Comparison of ENCODE assay signal across 1 cellular context in the genomic region with DNA sequence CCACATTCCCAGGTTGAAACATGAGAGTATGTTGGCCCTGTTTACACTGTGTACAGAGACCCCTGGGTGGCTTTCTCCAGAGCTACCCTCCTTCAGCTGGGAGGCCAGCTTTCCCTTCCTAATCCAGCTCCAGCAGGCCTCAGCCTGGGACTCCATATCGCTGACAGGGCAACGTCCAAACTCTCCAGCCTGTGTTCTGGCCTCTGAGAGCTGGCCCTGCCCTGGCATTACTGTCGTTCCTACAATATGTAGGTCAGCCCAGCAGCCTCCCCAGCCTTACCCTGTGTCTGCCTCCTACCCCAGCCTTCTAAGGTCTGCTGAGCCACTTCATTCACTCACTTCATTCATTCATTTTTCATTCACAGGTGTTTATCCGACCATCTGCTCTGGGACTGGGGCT.
TF ChIP-seq lines count a peak whose summit lies in the region.

No MANE protein-coding gene starts in this region.

TF ChIP-seq in HepG2, 621 proteins besides CTCF, POLR2A, EP300 and RAD21 (continues in another document):
- TF ChIP-seq ZNF660 (CRISPR knock-in tag; IDR thresholded peaks at IDR 0.05; ENCODE audit: borderline replicate concordance, low read depth): no peak
- TF ChIP-seq, protein P1, sequence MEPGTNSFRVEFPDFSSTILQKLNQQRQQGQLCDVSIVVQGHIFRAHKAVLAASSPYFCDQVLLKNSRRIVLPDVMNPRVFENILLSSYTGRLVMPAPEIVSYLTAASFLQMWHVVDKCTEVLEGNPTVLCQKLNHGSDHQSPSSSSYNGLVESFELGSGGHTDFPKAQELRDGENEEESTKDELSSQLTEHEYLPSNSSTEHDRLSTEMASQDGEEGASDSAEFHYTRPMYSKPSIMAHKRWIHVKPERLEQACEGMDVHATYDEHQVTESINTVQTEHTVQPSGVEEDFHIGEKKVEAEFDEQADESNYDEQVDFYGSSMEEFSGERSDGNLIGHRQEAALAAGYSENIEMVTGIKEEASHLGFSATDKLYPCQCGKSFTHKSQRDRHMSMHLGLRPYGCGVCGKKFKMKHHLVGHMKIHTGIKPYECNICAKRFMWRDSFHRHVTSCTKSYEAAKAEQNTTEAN (CRISPR knock-in tag; conservative IDR thresholded peaks at IDR 0.05): no peak
- TF ChIP-seq, protein P2, sequence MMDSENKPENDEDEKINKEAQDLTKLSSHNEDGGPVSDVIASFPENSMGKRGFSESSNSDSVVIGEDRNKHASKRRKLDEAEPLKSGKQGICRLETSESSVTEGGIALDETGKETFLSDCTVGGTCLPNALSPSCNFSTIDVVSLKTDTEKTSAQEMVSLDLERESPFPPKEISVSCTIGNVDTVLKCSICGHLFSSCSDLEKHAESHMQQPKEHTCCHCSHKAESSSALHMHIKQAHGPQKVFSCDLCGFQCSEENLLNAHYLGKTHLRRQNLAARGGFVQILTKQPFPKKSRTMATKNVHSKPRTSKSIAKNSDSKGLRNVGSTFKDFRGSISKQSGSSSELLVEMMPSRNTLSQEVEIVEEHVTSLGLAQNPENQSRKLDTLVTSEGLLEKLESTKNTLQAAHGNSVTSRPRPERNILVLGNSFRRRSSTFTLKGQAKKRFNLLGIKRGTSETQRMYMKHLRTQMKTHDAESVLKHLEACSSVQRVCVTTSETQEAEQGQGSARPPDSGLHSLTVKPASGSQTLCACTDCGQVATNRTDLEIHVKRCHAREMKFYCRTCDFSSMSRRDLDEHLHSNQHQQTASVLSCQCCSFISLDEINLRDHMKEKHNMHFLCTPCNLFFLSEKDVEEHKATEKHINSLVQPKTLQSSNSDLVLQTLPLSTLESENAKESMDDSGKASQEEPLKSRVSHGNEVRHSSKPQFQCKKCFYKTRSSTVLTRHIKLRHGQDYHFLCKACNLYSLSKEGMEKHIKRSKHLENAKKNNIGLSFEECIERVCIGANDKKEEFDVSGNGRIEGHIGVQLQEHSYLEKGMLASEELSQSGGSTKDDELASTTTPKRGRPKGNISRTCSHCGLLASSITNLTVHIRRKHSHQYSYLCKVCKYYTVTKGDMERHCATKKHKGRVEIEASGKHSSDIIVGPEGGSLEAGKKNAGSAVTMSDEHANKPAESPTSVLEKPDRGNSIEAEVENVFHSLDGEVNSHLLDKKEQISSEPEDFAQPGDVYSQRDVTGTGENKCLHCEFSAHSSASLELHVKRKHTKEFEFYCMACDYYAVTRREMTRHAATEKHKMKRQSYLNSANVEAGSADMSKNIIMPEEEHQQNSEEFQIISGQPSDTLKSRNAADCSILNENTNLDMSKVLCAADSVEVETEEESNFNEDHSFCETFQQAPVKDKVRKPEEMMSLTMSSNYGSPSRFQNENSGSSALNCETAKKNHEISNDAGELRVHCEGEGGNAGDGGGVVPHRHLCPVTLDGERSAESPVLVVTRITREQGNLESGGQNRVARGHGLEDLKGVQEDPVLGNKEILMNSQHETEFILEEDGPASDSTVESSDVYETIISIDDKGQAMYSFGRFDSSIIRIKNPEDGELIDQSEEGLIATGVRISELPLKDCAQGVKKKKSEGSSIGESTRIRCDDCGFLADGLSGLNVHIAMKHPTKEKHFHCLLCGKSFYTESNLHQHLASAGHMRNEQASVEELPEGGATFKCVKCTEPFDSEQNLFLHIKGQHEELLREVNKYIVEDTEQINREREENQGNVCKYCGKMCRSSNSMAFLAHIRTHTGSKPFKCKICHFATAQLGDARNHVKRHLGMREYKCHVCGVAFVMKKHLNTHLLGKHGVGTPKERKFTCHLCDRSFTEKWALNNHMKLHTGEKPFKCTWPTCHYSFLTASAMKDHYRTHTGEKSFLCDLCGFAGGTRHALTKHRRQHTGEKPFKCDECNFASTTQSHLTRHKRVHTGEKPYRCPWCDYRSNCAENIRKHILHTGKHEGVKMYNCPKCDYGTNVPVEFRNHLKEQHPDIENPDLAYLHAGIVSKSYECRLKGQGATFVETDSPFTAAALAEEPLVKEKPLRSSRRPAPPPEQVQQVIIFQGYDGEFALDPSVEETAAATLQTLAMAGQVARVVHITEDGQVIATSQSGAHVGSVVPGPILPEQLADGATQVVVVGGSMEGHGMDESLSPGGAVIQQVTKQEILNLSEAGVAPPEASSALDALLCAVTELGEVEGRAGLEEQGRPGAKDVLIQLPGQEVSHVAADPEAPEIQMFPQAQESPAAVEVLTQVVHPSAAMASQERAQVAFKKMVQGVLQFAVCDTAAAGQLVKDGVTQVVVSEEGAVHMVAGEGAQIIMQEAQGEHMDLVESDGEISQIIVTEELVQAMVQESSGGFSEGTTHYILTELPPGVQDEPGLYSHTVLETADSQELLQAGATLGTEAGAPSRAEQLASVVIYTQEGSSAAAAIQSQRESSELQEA (CRISPR knock-in tag; IDR thresholded peaks at IDR 0.05; ENCODE audit: not compliant biosample characterization): no peak
- TF ChIP-seq BRCA1 (CRISPR knock-in tag; IDR thresholded peaks at IDR 0.05): no peak
- TF ChIP-seq ZNF121 (CRISPR knock-in tag; IDR thresholded peaks at IDR 0.05): 0 out of 2 replicates have a peak, but pooled peaks have one; percentile 45
- no peak for TF ChIP-seq TBP (CRISPR knock-in tag; IDR thresholded peaks at IDR 0.05)
- TF ChIP-seq, protein P3, sequence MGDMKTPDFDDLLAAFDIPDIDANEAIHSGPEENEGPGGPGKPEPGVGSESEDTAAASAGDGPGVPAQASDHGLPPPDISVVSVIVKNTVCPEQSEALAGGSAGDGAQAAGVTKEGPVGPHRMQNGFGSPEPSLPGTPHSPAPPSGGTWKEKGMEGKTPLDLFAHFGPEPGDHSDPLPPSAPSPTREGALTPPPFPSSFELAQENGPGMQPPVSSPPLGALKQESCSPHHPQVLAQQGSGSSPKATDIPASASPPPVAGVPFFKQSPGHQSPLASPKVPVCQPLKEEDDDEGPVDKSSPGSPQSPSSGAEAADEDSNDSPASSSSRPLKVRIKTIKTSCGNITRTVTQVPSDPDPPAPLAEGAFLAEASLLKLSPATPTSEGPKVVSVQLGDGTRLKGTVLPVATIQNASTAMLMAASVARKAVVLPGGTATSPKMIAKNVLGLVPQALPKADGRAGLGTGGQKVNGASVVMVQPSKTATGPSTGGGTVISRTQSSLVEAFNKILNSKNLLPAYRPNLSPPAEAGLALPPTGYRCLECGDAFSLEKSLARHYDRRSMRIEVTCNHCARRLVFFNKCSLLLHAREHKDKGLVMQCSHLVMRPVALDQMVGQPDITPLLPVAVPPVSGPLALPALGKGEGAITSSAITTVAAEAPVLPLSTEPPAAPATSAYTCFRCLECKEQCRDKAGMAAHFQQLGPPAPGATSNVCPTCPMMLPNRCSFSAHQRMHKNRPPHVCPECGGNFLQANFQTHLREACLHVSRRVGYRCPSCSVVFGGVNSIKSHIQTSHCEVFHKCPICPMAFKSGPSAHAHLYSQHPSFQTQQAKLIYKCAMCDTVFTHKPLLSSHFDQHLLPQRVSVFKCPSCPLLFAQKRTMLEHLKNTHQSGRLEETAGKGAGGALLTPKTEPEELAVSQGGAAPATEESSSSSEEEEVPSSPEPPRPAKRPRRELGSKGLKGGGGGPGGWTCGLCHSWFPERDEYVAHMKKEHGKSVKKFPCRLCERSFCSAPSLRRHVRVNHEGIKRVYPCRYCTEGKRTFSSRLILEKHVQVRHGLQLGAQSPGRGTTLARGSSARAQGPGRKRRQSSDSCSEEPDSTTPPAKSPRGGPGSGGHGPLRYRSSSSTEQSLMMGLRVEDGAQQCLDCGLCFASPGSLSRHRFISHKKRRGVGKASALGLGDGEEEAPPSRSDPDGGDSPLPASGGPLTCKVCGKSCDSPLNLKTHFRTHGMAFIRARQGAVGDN (CRISPR knock-in tag; IDR thresholded peaks at IDR 0.05): peak; percentile 49; the same call in 1 of the 2 replicates
- TF ChIP-seq, protein P4, sequence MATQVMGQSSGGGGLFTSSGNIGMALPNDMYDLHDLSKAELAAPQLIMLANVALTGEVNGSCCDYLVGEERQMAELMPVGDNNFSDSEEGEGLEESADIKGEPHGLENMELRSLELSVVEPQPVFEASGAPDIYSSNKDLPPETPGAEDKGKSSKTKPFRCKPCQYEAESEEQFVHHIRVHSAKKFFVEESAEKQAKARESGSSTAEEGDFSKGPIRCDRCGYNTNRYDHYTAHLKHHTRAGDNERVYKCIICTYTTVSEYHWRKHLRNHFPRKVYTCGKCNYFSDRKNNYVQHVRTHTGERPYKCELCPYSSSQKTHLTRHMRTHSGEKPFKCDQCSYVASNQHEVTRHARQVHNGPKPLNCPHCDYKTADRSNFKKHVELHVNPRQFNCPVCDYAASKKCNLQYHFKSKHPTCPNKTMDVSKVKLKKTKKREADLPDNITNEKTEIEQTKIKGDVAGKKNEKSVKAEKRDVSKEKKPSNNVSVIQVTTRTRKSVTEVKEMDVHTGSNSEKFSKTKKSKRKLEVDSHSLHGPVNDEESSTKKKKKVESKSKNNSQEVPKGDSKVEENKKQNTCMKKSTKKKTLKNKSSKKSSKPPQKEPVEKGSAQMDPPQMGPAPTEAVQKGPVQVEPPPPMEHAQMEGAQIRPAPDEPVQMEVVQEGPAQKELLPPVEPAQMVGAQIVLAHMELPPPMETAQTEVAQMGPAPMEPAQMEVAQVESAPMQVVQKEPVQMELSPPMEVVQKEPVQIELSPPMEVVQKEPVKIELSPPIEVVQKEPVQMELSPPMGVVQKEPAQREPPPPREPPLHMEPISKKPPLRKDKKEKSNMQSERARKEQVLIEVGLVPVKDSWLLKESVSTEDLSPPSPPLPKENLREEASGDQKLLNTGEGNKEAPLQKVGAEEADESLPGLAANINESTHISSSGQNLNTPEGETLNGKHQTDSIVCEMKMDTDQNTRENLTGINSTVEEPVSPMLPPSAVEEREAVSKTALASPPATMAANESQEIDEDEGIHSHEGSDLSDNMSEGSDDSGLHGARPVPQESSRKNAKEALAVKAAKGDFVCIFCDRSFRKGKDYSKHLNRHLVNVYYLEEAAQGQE (IDR thresholded peaks at IDR 0.05; ENCODE audit: borderline replicate concordance in 1 of 2, low read depth in 1 of 2, low read length in 2 of 2): no peak
- TF ChIP-seq, protein P5, sequence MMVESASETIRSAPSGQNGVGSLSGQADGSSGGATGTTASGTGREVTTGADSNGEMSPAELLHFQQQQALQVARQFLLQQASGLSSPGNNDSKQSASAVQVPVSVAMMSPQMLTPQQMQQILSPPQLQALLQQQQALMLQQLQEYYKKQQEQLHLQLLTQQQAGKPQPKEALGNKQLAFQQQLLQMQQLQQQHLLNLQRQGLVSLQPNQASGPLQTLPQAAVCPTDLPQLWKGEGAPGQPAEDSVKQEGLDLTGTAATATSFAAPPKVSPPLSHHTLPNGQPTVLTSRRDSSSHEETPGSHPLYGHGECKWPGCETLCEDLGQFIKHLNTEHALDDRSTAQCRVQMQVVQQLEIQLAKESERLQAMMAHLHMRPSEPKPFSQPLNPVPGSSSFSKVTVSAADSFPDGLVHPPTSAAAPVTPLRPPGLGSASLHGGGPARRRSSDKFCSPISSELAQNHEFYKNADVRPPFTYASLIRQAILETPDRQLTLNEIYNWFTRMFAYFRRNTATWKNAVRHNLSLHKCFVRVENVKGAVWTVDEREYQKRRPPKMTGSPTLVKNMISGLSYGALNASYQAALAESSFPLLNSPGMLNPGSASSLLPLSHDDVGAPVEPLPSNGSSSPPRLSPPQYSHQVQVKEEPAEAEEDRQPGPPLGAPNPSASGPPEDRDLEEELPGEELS (CRISPR knock-in tag; IDR thresholded peaks at IDR 0.05): no peak
- TF ChIP-seq TCF7 (IDR thresholded peaks at IDR 0.05; ENCODE audit: low read depth): no peak
- TF ChIP-seq ZNF335 (CRISPR knock-in tag; IDR thresholded peaks at IDR 0.05): no peak
- TF ChIP-seq TBX3 (IDR thresholded peaks at IDR 0.05; ENCODE audit: borderline replicate concordance): no peak
- no peak for TF ChIP-seq U2AF2 (IDR thresholded peaks at IDR 0.05; ENCODE audit: low read depth, low read length)
- TF ChIP-seq, protein P6, sequence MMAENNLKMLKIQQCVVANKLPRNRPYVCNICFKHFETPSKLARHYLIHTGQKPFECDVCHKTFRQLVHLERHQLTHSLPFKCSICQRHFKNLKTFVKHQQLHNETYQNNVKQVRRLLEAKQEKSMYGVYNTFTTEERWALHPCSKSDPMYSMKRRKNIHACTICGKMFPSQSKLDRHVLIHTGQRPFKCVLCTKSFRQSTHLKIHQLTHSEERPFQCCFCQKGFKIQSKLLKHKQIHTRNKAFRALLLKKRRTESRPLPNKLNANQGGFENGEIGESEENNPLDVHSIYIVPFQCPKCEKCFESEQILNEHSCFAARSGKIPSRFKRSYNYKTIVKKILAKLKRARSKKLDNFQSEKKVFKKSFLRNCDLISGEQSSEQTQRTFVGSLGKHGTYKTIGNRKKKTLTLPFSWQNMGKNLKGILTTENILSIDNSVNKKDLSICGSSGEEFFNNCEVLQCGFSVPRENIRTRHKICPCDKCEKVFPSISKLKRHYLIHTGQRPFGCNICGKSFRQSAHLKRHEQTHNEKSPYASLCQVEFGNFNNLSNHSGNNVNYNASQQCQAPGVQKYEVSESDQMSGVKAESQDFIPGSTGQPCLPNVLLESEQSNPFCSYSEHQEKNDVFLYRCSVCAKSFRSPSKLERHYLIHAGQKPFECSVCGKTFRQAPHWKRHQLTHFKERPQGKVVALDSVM (CRISPR knock-in tag; IDR thresholded peaks at IDR 0.05): peak; percentile 85
- no peak for TF ChIP-seq SPEN (CRISPR knock-in tag; IDR thresholded peaks at IDR 0.05; ENCODE audit: low read depth)
- no peak for TF ChIP-seq CHD2 (IDR thresholded peaks at IDR 0.05; ENCODE audit: low read depth, low read length)
- TF ChIP-seq ZNF747 (CRISPR knock-in tag; IDR thresholded peaks at IDR 0.05; ENCODE audit: borderline replicate concordance): no peak
- TF ChIP-seq SETDB1 (CRISPR knock-in tag; IDR thresholded peaks at IDR 0.05; ENCODE audit: borderline replicate concordance): no peak
- TF ChIP-seq ZNF124 (CRISPR knock-in tag; IDR thresholded peaks at IDR 0.05): no peak
- TF ChIP-seq TBL1XR1 (IDR thresholded peaks at IDR 0.05; ENCODE audit: borderline replicate concordance, low read length, partially characterized antibody): no peak
- no peak for TF ChIP-seq HDAC6 (IDR thresholded peaks at IDR 0.05; ENCODE audit: low read depth, low read length)
- no peak for TF ChIP-seq ZNF569 (CRISPR knock-in tag; IDR thresholded peaks at IDR 0.05; ENCODE audit: borderline replicate concordance)
- TF ChIP-seq, protein P7, sequence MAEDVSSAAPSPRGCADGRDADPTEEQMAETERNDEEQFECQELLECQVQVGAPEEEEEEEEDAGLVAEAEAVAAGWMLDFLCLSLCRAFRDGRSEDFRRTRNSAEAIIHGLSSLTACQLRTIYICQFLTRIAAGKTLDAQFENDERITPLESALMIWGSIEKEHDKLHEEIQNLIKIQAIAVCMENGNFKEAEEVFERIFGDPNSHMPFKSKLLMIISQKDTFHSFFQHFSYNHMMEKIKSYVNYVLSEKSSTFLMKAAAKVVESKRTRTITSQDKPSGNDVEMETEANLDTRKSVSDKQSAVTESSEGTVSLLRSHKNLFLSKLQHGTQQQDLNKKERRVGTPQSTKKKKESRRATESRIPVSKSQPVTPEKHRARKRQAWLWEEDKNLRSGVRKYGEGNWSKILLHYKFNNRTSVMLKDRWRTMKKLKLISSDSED (CRISPR knock-in tag; IDR thresholded peaks at IDR 0.05): no peak
- no peak for TF ChIP-seq ZNF724P (CRISPR knock-in tag; IDR thresholded peaks at IDR 0.05; ENCODE audit: borderline replicate concordance)
- no peak for TF ChIP-seq SP140L (CRISPR knock-in tag; IDR thresholded peaks at IDR 0.05; ENCODE audit: borderline replicate concordance)
- no peak; the same call in 1 of the 2 replicates for TF ChIP-seq MYC (CRISPR knock-in tag; IDR thresholded peaks at IDR 0.05; ENCODE audit: borderline replicate concordance)
- no peak for TF ChIP-seq JUN (CRISPR knock-in tag; IDR thresholded peaks at IDR 0.05)
- no peak for TF ChIP-seq FOXO1 (CRISPR knock-in tag; IDR thresholded peaks at IDR 0.05)
- TF ChIP-seq ZBTB7B (CRISPR knock-in tag; IDR thresholded peaks at IDR 0.05): peak; percentile 61; the same call in 1 of the 2 replicates
